In genomic region chr7:105003275-105003674, GRCh38 we compare ENCODE assay signal across 8 cellular contexts. TPM values are rescaled to one million over a fixed set of nuclear protein-coding genes. Genes with fewer than 3 reads are reported as not detected.
DNase-seq lines count a peak whose midpoint lies in the region; ATAC-seq and TF ChIP-seq lines count a peak whose summit lies in the region.

No MANE protein-coding gene starts in this region.

- no peaks in the 10 kb centered on the region for H3K9me3 ChIP-seq in T-helper 17 cell (ENCODE audit: control insufficient read depth, low read length, poor library complexity, severe bottlenecking)

- intact Hi-C loops in natural killer cell (cut with micrococcal nuclease): no loop called here

- ATAC-seq in T-helper 17 cell (peak; percentile 73), natural killer cell (peak; percentile 55 to 82 (median 68)), GM21367 (IDR thresholded peaks at IDR 0.05; ENCODE audit: unreplicated experiment) (no peak), GM18907 (IDR thresholded peaks at IDR 0.05; ENCODE audit: unreplicated experiment) (no peak), HG02571 (IDR thresholded peaks at IDR 0.05; ENCODE audit: unreplicated experiment) (no peak)

- H3K36me3 Mint-ChIP-seq in T-helper 17 cell (ENCODE audit: low read depth) (peaks cover 6% of the 10 kb centered on the region), natural killer cell (no peaks in the 10 kb centered on the region)

- no peaks in the 10 kb centered on the region for H3K27me3 Mint-ChIP-seq in T-helper 17 cell
- no peaks in the 10 kb centered on the region for H3K27me3 Mint-ChIP-seq in natural killer cell (ENCODE audit: low read depth in 2 of 2)

- H3K27ac Mint-ChIP-seq in T-helper 17 cell (peak overlapping the region; percentile 90), natural killer cell (peak overlapping the region; percentile 68 to 100)

- H3K4me3 Mint-ChIP-seq in T-helper 17 cell: peak overlapping the region; percentile 77
- peak overlapping the region; percentile 45 for H3K4me3 Mint-ChIP-seq in natural killer cell

- H3K4me1 Mint-ChIP-seq in T-helper 17 cell (peaks cover 56% of the 10 kb centered on the region), natural killer cell (peaks cover 80 to 81% of the 10 kb centered on the region in 2 donors)

- DNase-seq in GM04503 (ENCODE audit: low read depth): peak; percentile 71
- no peak for DNase-seq in T-helper 17 cell
- peak; percentile 75 for DNase-seq in dermis blood vessel endothelial cell
- DNase-seq in natural killer cell: no peak
- no peak for DNase-seq in mucosa of gallbladder (ENCODE audit: low spot score)

- H3K9me3 Mint-ChIP-seq in natural killer cell: no peaks in the 10 kb centered on the region

- no peak for TF ChIP-seq CTCF in natural killer cell (IDR thresholded peaks at IDR 0.05)

RNA-seq across cellular contexts. Expression of gene KMT2E, which starts 10.7 kb away (rescaled TPM):
- total RNA-seq in T-helper 17 cell (100 to 1,000 TPM; 285 to 301 TPM), dermis blood vessel endothelial cell (155 and 160 TPM in 2 replicates), natural killer cell (100 to 1,000 TPM; 272 to 353 (median 345) TPM), mucosa of gallbladder (81.5 TPM)

Comparison
In these comparisons a context has a peak if more than half of its experiments do, and no peak if none do; other contexts are left out.
1. DNase-seq: peak in GM04503 (single experiment) and dermis blood vessel endothelial cell (single experiment); none in T-helper 17 cell (0 of 3), natural killer cell (single experiment) and mucosa of gallbladder (single experiment).
2. ATAC-seq: peak in T-helper 17 cell (single experiment) and natural killer cell (3 of 3); none in GM21367 (single experiment), GM18907 (single experiment) and HG02571 (single experiment).